Comparison of ENCODE assay signal across 8 cellular contexts in the genomic region with DNA sequence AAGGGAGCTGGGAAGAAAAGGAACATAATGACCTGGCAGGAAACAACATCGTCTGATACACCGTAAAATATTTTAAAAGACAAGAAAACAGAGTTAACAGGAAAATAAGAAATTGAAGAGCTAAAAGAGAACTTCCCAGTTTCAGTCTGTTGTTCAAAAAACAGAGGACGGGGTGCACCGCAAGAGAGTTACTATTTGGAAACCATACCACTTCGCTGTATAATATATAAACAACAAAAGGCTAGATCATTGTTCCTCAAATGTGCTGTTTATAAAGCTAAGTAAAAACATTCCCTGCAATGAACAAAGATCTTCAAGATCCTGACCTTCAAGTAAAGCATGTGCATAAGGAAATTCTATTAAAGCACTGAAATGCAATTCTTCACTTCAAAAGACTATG. TPM values are rescaled to one million over a fixed set of nuclear protein-coding genes. Genes with fewer than 3 reads are reported as not detected.
A peak's percentile ranks its signal among the peaks of the same experiment; 100 is the strongest.
DNase-seq lines count a peak whose midpoint lies in the region; ATAC-seq and TF ChIP-seq lines count a peak whose summit lies in the region.

No MANE protein-coding gene starts in this region.

- no peaks in the 10 kb centered on the region for H3K27me3 ChIP-seq in heart right ventricle
- no peaks in the 10 kb centered on the region for H3K27me3 ChIP-seq in ascending aorta
- H3K27me3 ChIP-seq in aorta (ENCODE audit: control insufficient read depth in 1 of 2, insufficient read depth in 2 of 2, low read length in 1 of 2): peaks cover 0 to 2% of the 10 kb centered on the region in 2 donors

- peaks cover 6 to 74% (median 64%) of the 10 kb centered on the region in 9 donors for H3K4me1 ChIP-seq in heart right ventricle
- H3K4me1 ChIP-seq in ascending aorta: peaks cover 6 to 40% of the 10 kb centered on the region in 2 donors
- peaks cover 0 to 11% of the 10 kb centered on the region in 2 donors for H3K4me1 ChIP-seq in aorta (ENCODE audit: control insufficient read depth in 1 of 2, insufficient read depth in 2 of 2, low read length in 2 of 2)

- H3K4me3 ChIP-seq in heart right ventricle: peak overlapping the region in 9 of 10 donors; percentile 60 to 83 (median 77)
- H3K4me3 ChIP-seq in ascending aorta: peak overlapping the region; percentile 91 to 99
- peak overlapping the region; percentile 96 to 100 for H3K4me3 ChIP-seq in aorta (ENCODE audit: low read length in 2 of 2)

- H3K36me3 Mint-ChIP-seq in memory B cell: peaks cover 5% of the 10 kb centered on the region

- CTCF ChIA-PET in RWPE1 (lab: Yijun Ruan, JAX): interaction anchor here (0.6 to 1.2 kb wide), 7 partner anchors 9 to 190 kb away, joined by 3 to 5 read pairs (median 3); no protein-coding TSS in a partner anchor

- H3K9me3 ChIP-seq in heart right ventricle: no peaks in the 10 kb centered on the region
- no peaks in the 10 kb centered on the region for H3K9me3 ChIP-seq in ascending aorta
- H3K9me3 ChIP-seq in aorta (ENCODE audit: control insufficient read depth, low read length): no peaks in the 10 kb centered on the region

- intact Hi-C loops in heart right ventricle (cut with DNase I): loop anchor here in 6 of 10 donors (2.0 to 10.0 kb wide), 10 partner anchors 33 to 195 kb away; a partner anchor contains a TSS
- intact Hi-C loops in left cardiac atrium (cut with DNase I): loop anchor here in 1 of 2 donors (5.0 kb wide), 1 partner anchor 53 kb away; no protein-coding TSS in a partner anchor
- intact Hi-C loops in ascending aorta (cut with DNase I): loop anchor here (2.0 to 10.0 kb wide), 8 partner anchors 69 to 2005 kb away; a partner anchor contains a TSS
- intact Hi-C loops in aorta (cut with DNase I): loop anchor here (5.0 to 10.0 kb wide), 2 partner anchors 53 to 575 kb away; no protein-coding TSS in a partner anchor

- H3K9me3 Mint-ChIP-seq in memory B cell: no peaks in the 10 kb centered on the region

- TF ChIP-seq CTCF in heart right ventricle (IDR thresholded peaks at IDR 0.05) (no peak), ascending aorta (IDR thresholded peaks at IDR 0.05) (no peak), RWPE1 (conservative IDR thresholded peaks at IDR 0.05; ENCODE audit: low read depth) (no peak)

- 39 to 40% methylated on average over 5 of the region's 5 CpGs for WGBS in heart right ventricle, 2 donors
- WGBS in aorta, 2 donors: 33 to 49% methylated on average over 5 of the region's 5 CpGs

- H3K4me3 Mint-ChIP-seq in memory B cell: peak overlapping the region; percentile 93

- DNase-seq in heart right ventricle (no peak), left cardiac atrium (no peak), ascending aorta (ENCODE audit: low spot score in 2 of 2) (no peak), memory B cell (ENCODE audit: low spot score in 2 of 2) (peak in 1 of 2 donors; percentile 7), aorta (no peak), DMS53 (lab: John Stamatoyannopoulos, UW) (no peak), RWPE1 (ENCODE audit: low spot score) (no peak)
- no peak for DNase-seq in activated CD4-positive, CD25-positive, alpha-beta regulatory T cell treated with anti-CD3 and anti-CD28 coated beads, Interleukin-2, amount 50 U/mL, for 72 hours

- POLR2A ChIA-PET in RWPE1 (lab: Yijun Ruan, JAX; ENCODE audit: low non-redundant PET): no interaction called here

- ATAC-seq in heart right ventricle (no peak), left cardiac atrium (no peak), memory B cell (ENCODE audit: low read depth) (no peak), aorta (ENCODE audit: low FRiP score) (no peak)

- peak overlapping the region; percentile 93 for H3K27ac Mint-ChIP-seq in memory B cell

- no peaks in the 10 kb centered on the region for H3K27me3 Mint-ChIP-seq in memory B cell

- H3K27ac ChIP-seq in heart right ventricle: peak overlapping the region in 7 of 10 donors; percentile 93 to 99 (median 94)
- H3K27ac ChIP-seq in ascending aorta: peak overlapping the region; percentile 97 to 100
- no peak overlapping the region for H3K27ac ChIP-seq in aorta (ENCODE audit: low read depth in 1 of 2, low read length in 2 of 2)
- no peak overlapping the region for H3K27ac ChIP-seq in RWPE1

- H3K4me1 Mint-ChIP-seq in memory B cell: peaks cover 23% of the 10 kb centered on the region

- H3K36me3 ChIP-seq in heart right ventricle (no peaks in the 10 kb centered on the region), ascending aorta (no peaks in the 10 kb centered on the region), aorta (ENCODE audit: control insufficient read depth in 1 of 2, insufficient read depth in 2 of 2, low read length in 1 of 2) (no peaks in the 10 kb centered on the region)

RNA-seq across cellular contexts. Expression of a gene that starts 2.1 kb away (rescaled TPM):
- 10 to 100 TPM; 32.5 to 46.1 (median 39.3) TPM for total RNA-seq in heart right ventricle
- 10 to 100 TPM in 1 of 2 donors, 1 to 10 TPM in 1; 8.4 to 13.3 TPM for polyA plus RNA-seq in heart right ventricle
- 10 to 100 TPM; 37.8 to 39.3 TPM for total RNA-seq in left cardiac atrium
- total RNA-seq in ascending aorta: 16.8 TPM
- total RNA-seq in aorta: 10 to 100 TPM; 50.4 to 51.0 TPM
- polyA plus RNA-seq in aorta: 10 to 100 TPM; 16.6 to 22.5 TPM

Comparison
In these comparisons a context has a peak if more than half of its experiments do, and no peak if none do; other contexts are left out.
1. H3K27ac ChIP-seq: peak in heart right ventricle (7 of 10) and ascending aorta (2 of 2); none in aorta (0 of 2) and RWPE1 (single experiment).
2. Peak in every context shown above with its lines, with median percentiles within 50 percentile points of each other: H3K4me3 ChIP-seq.